Comparison of ENCODE assay signal across 7 cellular contexts in genomic region chr6:36615018-36615761, GRCh38. TPM values are rescaled to one million over a fixed set of nuclear protein-coding genes. Genes with fewer than 3 reads are reported as not detected.
DNase-seq lines count a peak whose midpoint lies in the region; ATAC-seq and TF ChIP-seq lines count a peak whose summit lies in the region.

No MANE protein-coding gene starts in this region.

- H3K27ac Mint-ChIP-seq in T-helper 17 cell = peak overlapping the region; percentile 89

- no peaks in the 10 kb centered on the region for H3K27me3 ChIP-seq in Karpas-422 (ENCODE audit: low read length)
- H3K27me3 ChIP-seq in mammary epithelial cell (ENCODE audit: insufficient read depth, low read length) = no peaks in the 10 kb centered on the region

- WGBS in mammary epithelial cell (ENCODE audit: low coverage, missing lambda C conversion rate) = 60% methylated on average over 3 of the region's 7 CpGs

- H4K20me1 ChIP-seq in Karpas-422 (ENCODE audit: insufficient read depth, low read depth, low read length) (peaks cover 3% of the 10 kb centered on the region; the same call in 1 of the 2 replicates), mammary epithelial cell (ENCODE audit: insufficient read depth, low read length) (no peaks in the 10 kb centered on the region)

- no peak overlapping the region for H3K4me3 Mint-ChIP-seq in T-helper 17 cell

- H3K9me2 ChIP-seq in Karpas-422 (replicated peaks; ENCODE audit: insufficient read depth, low read length) = no peaks in the 10 kb centered on the region

- peak; percentile 68 for DNase-seq in EH (ENCODE audit: low read depth)
- DNase-seq in Karpas-422 = peak; percentile 87
- peak in 1 of 3 donors; percentile 41 for DNase-seq in T-helper 17 cell
- peak; percentile 65 for DNase-seq in mammary epithelial cell
- peak; percentile 18 for DNase-seq in kidney glomerular epithelial cell (lab: John Stamatoyannopoulos, UW)
- DNase-seq in stimulated activated CD4-positive, alpha-beta T cell treated with anti-CD3 and anti-CD28 coated beads, TNF-alpha, amount 100 ng/mL, for 24 hours (ENCODE audit: low read depth in 3 of 3) = peak in 2 of 3 experiments; percentile 20 to 32

- H3K36me3 Mint-ChIP-seq in T-helper 17 cell (ENCODE audit: low read depth) = peaks cover 8% of the 10 kb centered on the region

- H3K4me2 ChIP-seq in Karpas-422 (ENCODE audit: low read depth, low read length, poor library complexity, severe bottlenecking) (no peak overlapping the region), mammary epithelial cell (ENCODE audit: insufficient read depth, low read depth, low read length) (no peak overlapping the region)

- no TSS peak for BruUV-seq in mammary epithelial cell (replicated peaks; lab: Mats Ljungman, UMichigan)

- intact Hi-C loops in mammary epithelial cell (cut with micrococcal nuclease) = loop anchor here (1.0 kb wide), 1 partner anchor 109 kb away; no protein-coding TSS in a partner anchor

- dilution Hi-C loops in mammary epithelial cell (cut with HindIII; ENCODE audit: low sequenced_read_pairs) = no loop called here

- no peaks in the 10 kb centered on the region for H3K79me2 ChIP-seq in Karpas-422 (ENCODE audit: low read length)
- H3K79me2 ChIP-seq in mammary epithelial cell (ENCODE audit: insufficient read depth, low read length) = no peaks in the 10 kb centered on the region

- CTCF ChIA-PET in mammary epithelial cell (lab: Charles Lee; ENCODE audit: low non-redundant PET) = interaction anchor here (0.5 to 1.0 kb wide), 4 partner anchors 73 to 1093 kb away, joined by 3 to 11 read pairs (median 4); no protein-coding TSS in a partner anchor

- H2AFZ ChIP-seq in Karpas-422 (ENCODE audit: low read length) (no peak overlapping the region), mammary epithelial cell (ENCODE audit: low read depth, low read length) (no peak overlapping the region)

- in situ Hi-C loops in mammary epithelial cell (cut with MboI; ENCODE audit: low sequenced_read_pairs in 2 of 2) = loop anchor here in 1 of 2 donors (5.0 to 10.0 kb wide), 2 partner anchors 107 to 140 kb away; no protein-coding TSS in a partner anchor

- H3K9ac ChIP-seq in Karpas-422 (ENCODE audit: low read length) (no peak overlapping the region), mammary epithelial cell (ENCODE audit: insufficient read depth, low read length) (no peak overlapping the region)

- H3K27ac ChIP-seq in Karpas-422 (ENCODE audit: low read length) (no peak overlapping the region), mammary epithelial cell (ENCODE audit: insufficient read depth, low read depth, low read length) (no peak overlapping the region)

- ATAC-seq in T-helper 17 cell (peak; percentile 71), GM18861 (IDR thresholded peaks at IDR 0.05; ENCODE audit: unreplicated experiment) (no peak)

- H3K4me1 Mint-ChIP-seq in T-helper 17 cell = peaks cover 16% of the 10 kb centered on the region

- H3K4me3 ChIP-seq in Karpas-422 (ENCODE audit: low read length) (no peak overlapping the region), mammary epithelial cell (replicated peaks in 1 of 3; ENCODE audit: insufficient read depth in 1 of 3, low read depth in 2 of 3, low read length in 3 of 3) (no peak overlapping the region)

- H3K36me3 ChIP-seq in Karpas-422 (ENCODE audit: insufficient read depth, low read length) (no peaks in the 10 kb centered on the region), mammary epithelial cell (ENCODE audit: insufficient read depth, low read length) (peaks cover 3% of the 10 kb centered on the region)

- peaks cover 10% of the 10 kb centered on the region for H3K4me1 ChIP-seq in Karpas-422 (ENCODE audit: low read length)
- peaks cover 15% of the 10 kb centered on the region for H3K4me1 ChIP-seq in mammary epithelial cell (ENCODE audit: insufficient read depth, low read length)

- no peaks in the 10 kb centered on the region for H3K27me3 Mint-ChIP-seq in T-helper 17 cell

- TF ChIP-seq CTCF in mammary epithelial cell (conservative IDR thresholded peaks at IDR 0.05 in 1 of 2, IDR thresholded peaks at IDR 0.05 in 1 of 2; ENCODE audit: extremely low read depth in 1 of 2, insufficient read depth in 1 of 2, low read depth in 1 of 2, low read length in 2 of 2) = peak; percentile 82 to 83

- no peaks in the 10 kb centered on the region for H3K9me3 ChIP-seq in Karpas-422 (ENCODE audit: low read length)
- no peaks in the 10 kb centered on the region for H3K9me3 ChIP-seq in T-helper 17 cell (ENCODE audit: control insufficient read depth, low read length, poor library complexity, severe bottlenecking)
- H3K9me3 ChIP-seq in mammary epithelial cell (replicated peaks; ENCODE audit: insufficient read depth, low read length) = no peaks in the 10 kb centered on the region

RNA-seq across cellular contexts. Expression of gene SRSF3, which starts 21.0 kb away (rescaled TPM):
- total RNA-seq in Karpas-422 (2014; rRNA removed; shearing (Covaris generic); ENCODE audit: low replicate concordance) = 216 and 248 TPM in 2 replicates
- total RNA-seq in T-helper 17 cell = 100 to 1,000 TPM; 638 to 646 TPM
- 100 to 1,000 TPM; 167 to 323 TPM for total RNA-seq in mammary epithelial cell
- polyA plus RNA-seq in mammary epithelial cell = 394 TPM
- 185 TPM for polyA minus RNA-seq in mammary epithelial cell
